Comparison of ENCODE assay signal across 10 cellular contexts in the genomic region with DNA sequence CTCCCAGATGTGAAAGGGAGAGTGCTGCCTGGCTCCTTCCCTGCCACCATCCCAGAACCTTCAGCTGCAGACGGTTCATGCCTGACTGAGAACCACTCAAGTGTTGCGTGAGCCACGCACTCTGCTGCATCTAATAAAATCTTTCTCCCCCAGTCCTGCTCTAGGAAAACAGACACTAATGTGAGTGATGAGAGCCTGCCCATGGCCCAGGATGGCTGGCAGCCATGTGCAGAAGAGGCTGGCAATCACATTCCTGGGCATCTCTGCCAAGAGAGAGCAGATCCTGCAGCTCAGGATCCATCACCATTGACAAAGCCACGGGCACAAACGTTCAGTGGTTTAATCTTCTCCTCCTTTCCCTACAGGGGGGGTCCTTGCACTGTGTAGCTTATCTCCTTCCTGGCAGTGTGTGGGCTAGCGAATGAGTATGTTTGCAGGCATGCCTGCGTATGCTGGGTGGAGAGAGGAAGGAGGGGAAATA.
DNase-seq lines count a peak whose midpoint lies in the region; ATAC-seq and TF ChIP-seq lines count a peak whose summit lies in the region.
"Had no signal": no experiment of that assay in that cellular context is flagged by ENCODE, and none has a peak within 500 bp of the region (broad histone marks: within the 10 kb centered on the region; RNA-seq: fewer than 3 reads in every experiment).

No MANE protein-coding gene starts in this region.

- DNase-seq in Calu3 = peak; percentile 32
- peak; percentile 33 for DNase-seq in NAMALWA (ENCODE audit: low spot score)
- peak; percentile 51 for DNase-seq in endothelial cell (ENCODE audit: low spot score)
- peak; percentile 49 for DNase-seq in neural progenitor cell (ENCODE audit: low spot score)
- DNase-seq in middle frontal gyrus (ENCODE audit: extremely low spot score, low spot score) = no peak
- DNase-seq in DMS114 treated with DMSO at 0.1 percent for 48 hours (lab: John Stamatoyannopoulos, UW; ENCODE audit: unreplicated experiment) = no peak
- DNase-seq: stimulated activated naive B cell treated with anti-CD40 and anti-IgM and Interleukin-4, amounts not matched to agents 10 μg/mL and 1 μg/mL and 100 μg/mL, for 72 hours had no signal

- H3K27me3 Mint-ChIP-seq in Calu3 (ENCODE audit: unreplicated experiment) (no peaks in the 10 kb centered on the region), endothelial cell (ENCODE audit: unreplicated experiment) (no peaks in the 10 kb centered on the region), neural progenitor cell (ENCODE audit: insufficient read depth, low read depth) (peaks cover 4% of the 10 kb centered on the region)
- H3K27me3 Mint-ChIP-seq: brain had no signal

- H3K9me3 Mint-ChIP-seq in Calu3 (ENCODE audit: low read depth, unreplicated experiment) (no peaks in the 10 kb centered on the region), endothelial cell (ENCODE audit: unreplicated experiment) (no peaks in the 10 kb centered on the region), neural progenitor cell (no peaks in the 10 kb centered on the region)
- H3K9me3 Mint-ChIP-seq: stimulated activated naive B cell treated with anti-CD40 and anti-IgM and Interleukin-4, amounts not matched to agents 10 μg/mL and 1 μg/mL and 100 μg/mL, for 72 hours had no signal

- H3K9me3 ChIP-seq in neural progenitor cell (ENCODE audit: low read depth) = no peaks in the 10 kb centered on the region

- H3K9ac ChIP-seq in neural progenitor cell = no peak overlapping the region

- intact Hi-C loops in Calu3 (cut with micrococcal nuclease; ENCODE audit: unreplicated experiment) = no loop called here

- H3K4me3 ChIP-seq in neural progenitor cell = no peak overlapping the region

- H3K27ac ChIP-seq in neural progenitor cell = no peak overlapping the region

- no peak overlapping the region for H3K4me2 ChIP-seq in neural progenitor cell

- H3K4me1 Mint-ChIP-seq in Calu3 (ENCODE audit: low read depth, unreplicated experiment) (no peaks in the 10 kb centered on the region), endothelial cell (ENCODE audit: unreplicated experiment) (peaks cover 2% of the 10 kb centered on the region), neural progenitor cell (peaks cover 17% of the 10 kb centered on the region)
- H3K4me1 Mint-ChIP-seq: stimulated activated naive B cell treated with anti-CD40 and anti-IgM and Interleukin-4, amounts not matched to agents 10 μg/mL and 1 μg/mL and 100 μg/mL, for 72 hours had no signal

- no peaks in the 10 kb centered on the region for H3K27me3 ChIP-seq in neural progenitor cell

- no peaks in the 10 kb centered on the region for H3K79me2 ChIP-seq in neural progenitor cell (ENCODE audit: low read depth)

- H3K4me3 Mint-ChIP-seq in Calu3 (ENCODE audit: low read depth, unreplicated experiment) = no peak overlapping the region
- H3K4me3 Mint-ChIP-seq in endothelial cell (ENCODE audit: unreplicated experiment) = no peak overlapping the region
- H3K4me3 Mint-ChIP-seq in neural progenitor cell = no peak overlapping the region
- H3K4me3 Mint-ChIP-seq: brain; stimulated activated naive B cell treated with anti-CD40 and anti-IgM and Interleukin-4, amounts not matched to agents 10 μg/mL and 1 μg/mL and 100 μg/mL, for 72 hours had no signal

- no peaks in the 10 kb centered on the region for H3F3A ChIP-seq in neural progenitor cell (ENCODE audit: low read depth)

- TF ChIP-seq CTCF in Calu3 (IDR thresholded peaks at IDR 0.05; ENCODE audit: unreplicated experiment) = no peak
- no peak for TF ChIP-seq CTCF in endothelial cell (IDR thresholded peaks at IDR 0.05; ENCODE audit: unreplicated experiment)
- TF ChIP-seq CTCF in neural progenitor cell (IDR thresholded peaks at IDR 0.05) = peak; percentile 37

- no peak overlapping the region for H2AFZ ChIP-seq in neural progenitor cell (replicated peaks)

- peaks cover 5% of the 10 kb centered on the region for H3K4me1 ChIP-seq in neural progenitor cell

- BruUV-seq in Calu3 (replicated peaks; lab: Mats Ljungman, UMichigan) = no TSS peak

- H3K27ac Mint-ChIP-seq in Calu3 (ENCODE audit: unreplicated experiment) (no peak overlapping the region), endothelial cell (ENCODE audit: unreplicated experiment) (no peak overlapping the region), neural progenitor cell (peak overlapping the region; percentile 18)
- H3K27ac Mint-ChIP-seq: stimulated activated naive B cell treated with anti-CD40 and anti-IgM and Interleukin-4, amounts not matched to agents 10 μg/mL and 1 μg/mL and 100 μg/mL, for 72 hours had no signal

- ATAC-seq in HG03439 (IDR thresholded peaks at IDR 0.05; ENCODE audit: unreplicated experiment) (no peak), HG02981 (IDR thresholded peaks at IDR 0.05; ENCODE audit: unreplicated experiment) (no peak)
- ATAC-seq: stimulated activated naive B cell treated with anti-CD40 and anti-IgM and Interleukin-4, amounts not matched to agents 10 μg/mL and 1 μg/mL and 100 μg/mL, for 72 hours had no signal

- H3K36me3 Mint-ChIP-seq in Calu3 (ENCODE audit: insufficient read depth, unreplicated experiment) = no peaks in the 10 kb centered on the region
- no peaks in the 10 kb centered on the region for H3K36me3 Mint-ChIP-seq in endothelial cell (ENCODE audit: low read depth, unreplicated experiment)
- H3K36me3 Mint-ChIP-seq in neural progenitor cell = no peaks in the 10 kb centered on the region
- H3K36me3 Mint-ChIP-seq: brain; stimulated activated naive B cell treated with anti-CD40 and anti-IgM and Interleukin-4, amounts not matched to agents 10 μg/mL and 1 μg/mL and 100 μg/mL, for 72 hours had no signal

- H3K36me3 ChIP-seq in neural progenitor cell = no peaks in the 10 kb centered on the region

- CTCF ChIA-PET in Calu3 (lab: Charles Lee) = interaction anchor here (0.6 kb wide), 1 partner anchor 1106 kb away, joined by 3 read pairs; no protein-coding TSS in a partner anchor

- no peaks in the 10 kb centered on the region for H4K20me1 ChIP-seq in neural progenitor cell (ENCODE audit: low read depth)

Comparison
In these comparisons a context has a peak if more than half of its experiments do, and no peak if none do; other contexts are left out.
1. DNase-seq: peak in Calu3 (single experiment), NAMALWA (single experiment), endothelial cell (single experiment) and neural progenitor cell (single experiment); none in middle frontal gyrus (single experiment) and DMS114 treated with DMSO at 0.1 percent for 48 hours (single experiment).